Comparison of ENCODE assay signal across 11 cellular contexts in the genomic region with DNA sequence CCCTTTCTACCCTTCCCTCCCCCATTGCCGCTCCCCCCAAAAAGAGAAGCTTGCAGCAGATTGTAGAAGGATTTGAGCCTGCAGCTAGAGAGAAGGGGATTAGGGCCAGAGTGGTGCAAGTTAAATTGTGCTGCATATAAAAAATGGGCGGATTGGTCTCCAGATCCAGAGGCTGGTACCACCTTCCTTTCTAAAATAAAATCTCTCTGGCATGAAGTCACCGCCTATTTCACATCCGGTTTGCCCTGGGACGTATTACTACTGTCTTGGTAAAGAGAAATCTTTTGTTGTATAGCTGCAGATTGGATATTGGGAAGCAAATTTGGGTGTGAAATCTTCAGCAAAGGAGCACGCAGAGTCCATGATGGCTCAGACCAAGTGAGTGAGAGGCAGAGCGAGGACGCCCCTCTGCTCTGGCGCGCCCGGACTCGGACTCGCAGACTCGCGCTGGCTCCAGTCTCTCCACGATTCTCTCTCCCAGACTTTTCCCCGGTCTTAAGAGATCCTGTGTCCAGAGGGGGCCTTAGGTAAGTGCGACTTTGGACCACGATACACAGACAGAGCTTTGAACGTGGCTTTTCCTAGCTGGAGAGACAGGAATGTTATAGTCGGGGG. TPM values are rescaled to one million over a fixed set of nuclear protein-coding genes. Genes with fewer than 3 reads are reported as not detected.
DNase-seq lines count a peak whose midpoint lies in the region; ATAC-seq lines count a peak whose summit lies in the region.
"Had no signal": no experiment of that assay in that cellular context is flagged by ENCODE, and none has a peak within 500 bp of the region (broad histone marks: within the 10 kb centered on the region; RNA-seq: fewer than 3 reads in every experiment).

A gene (plus strand): TSS at position 225 of the 615 bp plus-strand sequence. CDS start 2,691 bp downstream, outside the sequence.

- intact Hi-C loops in head of caudate nucleus (cut with DNase I) = no loop called here

- DNase-seq in SHP77 treated with DMSO at 0.1 percent for 48 hours (lab: John Stamatoyannopoulos, UW) (peak; percentile 53), head of caudate nucleus (peak in 36 of 42 donors; percentile 4 to 65 (median 37)), trophoblast cell (no peak), cortex of kidney (lab: John Stamatoyannopoulos, UW) (no peak), NCI-H510A (lab: John Stamatoyannopoulos, UW) (no peak), GOT3 (lab: John Stamatoyannopoulos, UW) (no peak)
- DNase-seq: activated T-cell treated with anti-CD3 and anti-CD28 coated beads, Interleukin-2, amount 50 U/mL, for 4 hours; DND-41 had no signal

- no peaks in the 10 kb centered on the region for H3K79me1 ChIP-seq in trophoblast cell (ENCODE audit: low read length)

- no peaks in the 10 kb centered on the region for H3K36me3 ChIP-seq in HUES48 (ENCODE audit: control insufficient read depth, insufficient read depth, low read length)
- no peaks in the 10 kb centered on the region for H3K36me3 ChIP-seq in trophoblast cell (ENCODE audit: control insufficient read depth in 1 of 2, insufficient read depth in 2 of 2, low read length in 2 of 2)

- ATAC-seq in GM21367 (IDR thresholded peaks at IDR 0.05; ENCODE audit: unreplicated experiment) = no peak
- ATAC-seq: activated T-cell treated with anti-CD3 and anti-CD28 coated beads, Interleukin-2, amount 50 U/mL, for 4 hours; left lobe of liver had no signal

- peaks cover 17% of the 10 kb centered on the region for H3K4me1 ChIP-seq in HUES48 (ENCODE audit: control insufficient read depth, insufficient read depth, low read length)
- H3K4me1 ChIP-seq in trophoblast cell (ENCODE audit: control insufficient read depth in 1 of 2, insufficient read depth in 2 of 2, low read length in 2 of 2) = peaks cover 0 to 2% of the 10 kb centered on the region in 2 experiments

- H3K27ac ChIP-seq in HUES48 (ENCODE audit: low read depth, low read length) = no peak within 1 kb of the TSS
- no peak within 1 kb of the TSS for H3K27ac ChIP-seq in trophoblast cell (ENCODE audit: low read depth, low read length)

- no peak within 1 kb of the TSS for H3K18ac ChIP-seq in trophoblast cell (ENCODE audit: low read length)

- peak within 1 kb of the TSS; percentile 57 for H3K4me2 ChIP-seq in trophoblast cell (ENCODE audit: low read length)

- no peak within 1 kb of the TSS for H2BK5ac ChIP-seq in trophoblast cell (ENCODE audit: low read depth, low read length, poor library complexity)

- H4K91ac ChIP-seq in trophoblast cell (ENCODE audit: low read depth, low read length) = no peak within 1 kb of the TSS

- H4K12ac ChIP-seq in trophoblast cell (ENCODE audit: low read depth, low read length) = no peak within 1 kb of the TSS

- H3K9ac ChIP-seq in HUES48 (ENCODE audit: low read depth, low read length) (no peak within 1 kb of the TSS), trophoblast cell (ENCODE audit: low read length) (no peak within 1 kb of the TSS)

- no peak within 1 kb of the TSS for H2BK12ac ChIP-seq in trophoblast cell (ENCODE audit: low read length)

- H3K9me3 ChIP-seq in HUES48 (ENCODE audit: control insufficient read depth, insufficient read depth, low read length) = no peaks in the 10 kb centered on the region
- no peaks in the 10 kb centered on the region for H3K9me3 ChIP-seq in trophoblast cell (ENCODE audit: insufficient read depth, low read depth, low read length)

- H4K8ac ChIP-seq in trophoblast cell (ENCODE audit: low read depth, low read length) = no peak within 1 kb of the TSS

- peaks cover 31% of the 10 kb centered on the region for H3K27me3 ChIP-seq in HUES48 (ENCODE audit: control insufficient read depth, insufficient read depth, low read length)
- peaks cover 2% of the 10 kb centered on the region for H3K27me3 ChIP-seq in trophoblast cell (ENCODE audit: insufficient read depth, low read length)

- H3K79me2 ChIP-seq in trophoblast cell (ENCODE audit: control insufficient read depth, insufficient read depth, low read length, poor library complexity) = no peaks in the 10 kb centered on the region

- H3K23ac ChIP-seq in trophoblast cell (ENCODE audit: low read length) = no peak within 1 kb of the TSS

- H3K4me3 ChIP-seq in HUES48 (ENCODE audit: low read depth, low read length) (peak within 1 kb of the TSS; percentile 76), trophoblast cell (ENCODE audit: low read depth, low read length) (no peak within 1 kb of the TSS)

- no peak within 1 kb of the TSS for H2BK120ac ChIP-seq in trophoblast cell (ENCODE audit: insufficient read depth, low read length, poor library complexity)

- no peak within 1 kb of the TSS for H3K14ac ChIP-seq in trophoblast cell (ENCODE audit: low read length)

- no peak within 1 kb of the TSS for H3K4ac ChIP-seq in trophoblast cell (ENCODE audit: low read depth, low read length)

- no CpG with 5 or more reads among the region's 21 CpGs for WGBS in trophoblast cell (ENCODE audit: extremely low coverage, insufficient coverage, insufficient read length)

- peak within 1 kb of the TSS; percentile 49 for H2AFZ ChIP-seq in trophoblast cell (ENCODE audit: insufficient read depth, low read length, poor library complexity)

- H2AK5ac ChIP-seq in trophoblast cell (ENCODE audit: low read length) = no peak within 1 kb of the TSS

RNA-seq across cellular contexts. Expression of the gene that starts here (rescaled TPM):
- 0.04 TPM in 1 of 2 replicates, not detected in the other for polyA plus RNA-seq in trophoblast cell (2013)

Comparison
In these comparisons a context has a peak if more than half of its experiments do, and no peak if none do; other contexts are left out.
1. DNase-seq: peak in SHP77 treated with DMSO at 0.1 percent for 48 hours (single experiment) and head of caudate nucleus (36 of 42); none in trophoblast cell (0 of 2), cortex of kidney (single experiment), NCI-H510A (single experiment) and GOT3 (single experiment).